ENCODE assay signal across 8 cellular contexts in the genomic region with DNA sequence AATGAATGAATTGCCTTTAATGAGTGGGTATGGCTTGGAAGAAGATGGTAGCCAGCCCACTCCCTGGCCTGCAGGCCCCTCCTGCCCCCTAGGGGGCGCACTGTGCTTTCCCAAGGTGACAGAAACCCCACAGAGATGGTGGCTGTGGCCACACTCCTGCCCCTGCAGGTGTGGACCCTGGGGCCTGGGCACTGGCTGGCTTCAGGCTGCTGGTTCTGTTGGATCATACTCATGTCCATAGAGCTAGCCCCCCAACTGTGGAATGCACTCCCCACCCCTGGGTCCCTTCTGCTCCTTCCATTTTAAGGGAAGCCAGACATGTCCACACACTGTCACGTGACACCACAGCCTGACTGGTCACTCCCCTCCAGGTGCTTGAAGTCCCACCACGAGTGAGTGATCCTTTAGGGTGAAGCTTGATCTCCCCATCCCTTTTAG. TPM values are rescaled to one million over a fixed set of nuclear protein-coding genes. Genes with fewer than 3 reads are reported as not detected.
DNase-seq lines count a peak whose midpoint lies in the region; ATAC-seq and TF ChIP-seq lines count a peak whose summit lies in the region.

No MANE protein-coding gene starts in this region.

- no peak overlapping the region for H3K27ac ChIP-seq in HCT116 (ENCODE audit: low read depth, low read length)

- no TSS peak for BruUV-seq in HCT116 (replicated peaks; lab: Mats Ljungman, UMichigan)

- H3K27me3 ChIP-seq in HCT116 (ENCODE audit: insufficient read depth, low read length) (no peaks in the 10 kb centered on the region), adipocyte (replicated peaks; ENCODE audit: control insufficient read depth, insufficient read depth, low read length) (no peaks in the 10 kb centered on the region)

- H3K9me3 ChIP-seq in HCT116 (ENCODE audit: control insufficient read depth in 1 of 2, insufficient read depth in 1 of 2, low read depth in 1 of 2, low read length in 2 of 2) (no peaks in the 10 kb centered on the region), adipocyte (ENCODE audit: control insufficient read depth, low read length) (no peaks in the 10 kb centered on the region)

- no peak overlapping the region for H2AFZ ChIP-seq in HCT116 (ENCODE audit: low read depth, low read length, poor library complexity, severe bottlenecking)

- no peaks in the 10 kb centered on the region for H4K20me1 ChIP-seq in HCT116 (ENCODE audit: insufficient read depth)

- no peak for TF ChIP-seq POLR2A in HCT116 (IDR thresholded peaks at IDR 0.05; ENCODE audit: borderline replicate concordance, extremely low read depth, insufficient read depth, insufficient read length)

- peak; percentile 80 to 95 (median 90) for TF ChIP-seq CTCF in HCT116 (IDR thresholded peaks at IDR 0.05 in 2 of 3, conservative IDR thresholded peaks at IDR 0.05 in 1 of 3; ENCODE audit: borderline replicate concordance in 1 of 3, insufficient read depth in 1 of 3, low read depth in 2 of 3, low read length in 2 of 3)

- H3K4me2 ChIP-seq in HCT116 (ENCODE audit: low read length) = no peak overlapping the region

- DNase-seq in EL (peak; percentile 51), HCT116 (ENCODE audit: low read depth, low spot score) (peak; percentile 8), RPMI8226 (peak; percentile 31), adipocyte (ENCODE audit: low read depth) (peak; percentile 53), inferior parietal cortex (ENCODE audit: extremely low spot score) (peak; percentile 59), NCI-H128 (lab: John Stamatoyannopoulos, UW; ENCODE audit: unreplicated experiment) (no peak), cerebellar nuclear complex (lab: John Stamatoyannopoulos, UW) (no peak)
- DNase-seq in stimulated activated CD8-positive, alpha-beta memory T cell treated with anti-CD3 and anti-CD28 coated beads, Interleukin-12 subunit alpha, Interleukin-12 subunit beta, amount 100 ng/mL, for 24 hours (ENCODE audit: extremely low read depth) = peak; percentile 16

- H3K4me3 ChIP-seq in HCT116 (replicated peaks in 1 of 2; ENCODE audit: low read depth in 1 of 2, low read length in 2 of 2) (no peak overlapping the region), adipocyte (ENCODE audit: low read length) (no peak overlapping the region)

- no peaks in the 10 kb centered on the region for H3K36me3 ChIP-seq in HCT116 (ENCODE audit: control insufficient read depth in 1 of 2, insufficient read depth in 2 of 2, low read length in 2 of 2)
- H3K36me3 ChIP-seq in adipocyte (ENCODE audit: control insufficient read depth, insufficient read depth, low read length, severe bottlenecking) = peaks cover 15% of the 10 kb centered on the region

- RAD21 ChIA-PET in HCT116 (lab: Charles Lee; ENCODE audit: low non-redundant PET in 1 of 2, low total read pairs in 2 of 2, uncharacterized antibody in 2 of 2, unreplicated experiment in 2 of 2) = no interaction called here

- TF ChIP-seq RAD21 in HCT116 (IDR thresholded peaks at IDR 0.05; ENCODE audit: low read depth) = peak; percentile 79

- H3K9ac ChIP-seq in HCT116 (ENCODE audit: low read length) (no peak overlapping the region), adipocyte (ENCODE audit: low read length) (peak overlapping the region; percentile 91)

- POLR2A ChIA-PET in HCT116 (lab: Charles Lee) = no interaction called here

- peak; percentile 91 for ATAC-seq in HCT116

- peaks cover 0 to 6% of the 10 kb centered on the region in 2 experiments; a peak in 1 of 4 replicates for H3K4me1 ChIP-seq in HCT116 (ENCODE audit: control insufficient read depth in 1 of 2, insufficient read depth in 2 of 2, low read length in 2 of 2)
- H3K4me1 ChIP-seq in adipocyte (ENCODE audit: control insufficient read depth, insufficient read depth, low read length) = peaks cover 89% of the 10 kb centered on the region

- CTCF ChIA-PET in HCT116 (lab: Charles Lee) = interaction anchor here (0.6 to 2.2 kb wide), 4 partner anchors 26 to 87 kb away, joined by 3 to 12 read pairs (median 6); no protein-coding TSS in a partner anchor

- intact Hi-C loops in HCT116 (cut with micrococcal nuclease) = loop anchor here (1.0 kb wide), 1 partner anchor 87 kb away; no protein-coding TSS in a partner anchor

- H3K79me2 ChIP-seq in HCT116 (ENCODE audit: insufficient read depth, low read length) = no peaks in the 10 kb centered on the region

- H3K9me2 ChIP-seq in HCT116 (ENCODE audit: insufficient read depth) = no peaks in the 10 kb centered on the region

TF ChIP-seq in HCT116, 20 proteins besides CTCF, POLR2A, EP300 and RAD21:
- TF ChIP-seq YY1 (IDR thresholded peaks at IDR 0.05; ENCODE audit: extremely low read depth, insufficient replicate concordance, low read depth, low read length) (peak; percentile 50), MAX (IDR thresholded peaks at IDR 0.05) (no peak)

RNA-seq across cellular contexts. Expression of gene ZCCHC24, which starts 44.8 kb away (rescaled TPM):
- 7.0 TPM for total RNA-seq in HCT116 (2021; ENCODE audit: unreplicated experiment)
- 2.8 and 3.1 TPM in 2 replicates for polyA plus RNA-seq in HCT116 (2012)

RNA-seq across cellular contexts. Expression of gene PPIF, which starts 53.3 kb away (rescaled TPM):
- total RNA-seq in HCT116 (2021; ENCODE audit: unreplicated experiment) = 85.0 TPM
- polyA plus RNA-seq in HCT116 (2012) = 65.3 and 71.3 TPM in 2 replicates

Comparison
In these comparisons a context has a peak if more than half of its experiments do, and no peak if none do; other contexts are left out.
1. DNase-seq: peak in EL (single experiment), HCT116 (single experiment), RPMI8226 (single experiment), adipocyte (single experiment), inferior parietal cortex (single experiment) and stimulated activated CD8-positive, alpha-beta memory T cell treated with anti-CD3 and anti-CD28 coated beads, Interleukin-12 subunit alpha, Interleukin-12 subunit beta, amount 100 ng/mL, for 24 hours (single experiment); none in NCI-H128 (single experiment) and cerebellar nuclear complex (0 of 2).